In the genomic region with DNA sequence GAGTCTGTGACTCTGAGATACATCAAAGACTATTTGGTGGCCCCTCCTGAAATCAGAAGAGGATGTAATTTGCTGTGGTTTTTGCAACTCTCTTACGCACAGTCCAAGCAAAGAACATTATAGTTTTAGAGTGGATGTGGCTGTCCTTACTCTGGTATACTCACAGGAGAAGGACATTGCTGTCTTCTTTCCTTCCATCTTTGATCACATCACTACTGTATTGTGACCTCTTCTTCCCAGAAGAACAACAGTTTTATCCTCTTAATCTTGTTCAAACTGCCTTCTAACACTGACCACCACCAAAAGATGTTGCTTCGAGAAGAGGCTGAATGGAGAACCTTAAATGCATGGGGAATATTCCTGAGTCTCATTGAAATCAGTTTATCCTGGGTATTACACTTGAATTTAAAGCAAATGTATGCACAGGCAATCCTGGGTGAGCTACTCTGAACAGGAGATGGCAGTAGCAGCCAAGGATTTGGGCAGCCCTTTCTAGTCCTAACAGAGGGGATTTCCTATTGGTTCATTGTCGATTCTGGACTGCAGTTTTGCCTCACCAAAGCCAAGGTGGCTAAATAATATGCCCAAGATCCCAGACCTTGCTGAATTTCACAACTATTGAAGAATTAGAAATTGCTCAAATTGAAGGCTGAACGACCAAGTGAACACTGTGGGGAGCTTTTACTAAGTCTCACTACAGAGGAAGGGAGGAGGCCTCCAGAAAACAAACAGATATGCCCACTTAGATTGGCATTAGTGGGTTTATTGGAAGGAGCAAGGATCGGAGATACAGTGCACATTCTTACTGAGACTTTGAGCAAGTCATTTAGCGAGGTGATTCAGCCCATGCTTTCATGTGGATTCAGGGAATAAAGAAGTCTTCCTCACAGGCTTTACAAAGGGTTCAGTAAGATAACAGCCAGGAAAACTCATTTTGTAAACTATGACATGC, we compare ENCODE assay signal across 8 cellular contexts.
A peak's percentile ranks its signal among the peaks of the same experiment; 100 is the strongest.
DNase-seq lines count a peak whose midpoint lies in the region; ATAC-seq and TF ChIP-seq lines count a peak whose summit lies in the region.

No MANE protein-coding gene starts in this region.

- WGBS in lung, 2 donors, result 56 to 62% methylated on average over 6 of the region's 6 CpGs

- H3K9me3 ChIP-seq in colonic mucosa (no peaks in the 10 kb centered on the region), lung (ENCODE audit: control insufficient read depth in 2 of 2, insufficient read depth in 1 of 2, low read length in 1 of 2) (no peaks in the 10 kb centered on the region)

- ATAC-seq in GM18873 (IDR thresholded peaks at IDR 0.05; ENCODE audit: low FRiP score, unreplicated experiment) (peak; percentile 85), HG03097 (IDR thresholded peaks at IDR 0.05; ENCODE audit: low FRiP score, unreplicated experiment) (peak; percentile 83), lung (ENCODE audit: insufficient read depth, low FRiP score) (no peak), HG03025 (IDR thresholded peaks at IDR 0.05; ENCODE audit: low FRiP score, unreplicated experiment) (no peak)
- ATAC-seq in effector memory CD8-positive, alpha-beta T cell (replicated peaks), result no peak

- intact Hi-C loops in colonic mucosa (cut with DNase I), result loop anchor here (2.0 to 5.0 kb wide), 3 partner anchors 329 to 861 kb away; no protein-coding TSS in a partner anchor

- no peaks in the 10 kb centered on the region for H3K36me3 Mint-ChIP-seq in effector memory CD8-positive, alpha-beta T cell (ENCODE audit: insufficient read depth)

- TF ChIP-seq CTCF in colonic mucosa (IDR thresholded peaks at IDR 0.05), result peak; percentile 63
- peak; percentile 53 for TF ChIP-seq CTCF in lung (IDR thresholded peaks at IDR 0.05; ENCODE audit: control extremely low read depth, extremely low read depth)

- H3K27ac ChIP-seq in colonic mucosa, result no peak overlapping the region
- H3K27ac ChIP-seq in lung (ENCODE audit: low read depth in 1 of 2, low read length in 1 of 2), result no peak overlapping the region

- peaks cover 0 to 1% of the 10 kb centered on the region in 2 donors for H3K9me3 Mint-ChIP-seq in effector memory CD8-positive, alpha-beta T cell

- H3K4me1 ChIP-seq in colonic mucosa, result peaks cover 6% of the 10 kb centered on the region
- no peaks in the 10 kb centered on the region for H3K4me1 ChIP-seq in lung (ENCODE audit: control insufficient read depth in 2 of 2, insufficient read depth in 2 of 2, low read length in 2 of 2)

- H3K27ac Mint-ChIP-seq in effector memory CD8-positive, alpha-beta T cell, result no peak overlapping the region

- no peaks in the 10 kb centered on the region for H3K27me3 Mint-ChIP-seq in effector memory CD8-positive, alpha-beta T cell

- H3K4me3 ChIP-seq in colonic mucosa (no peak overlapping the region), lung (no peak overlapping the region)

- H3K36me3 ChIP-seq in colonic mucosa (no peaks in the 10 kb centered on the region), lung (ENCODE audit: control insufficient read depth in 2 of 2, insufficient read depth in 2 of 2, low read length in 2 of 2) (no peaks in the 10 kb centered on the region)

- peak; percentile 24 for DNase-seq in COLO668 (lab: John Stamatoyannopoulos, UW; ENCODE audit: unreplicated experiment)
- peak; percentile 43 for DNase-seq in NCI-H510A (lab: John Stamatoyannopoulos, UW)
- peak; percentile 78 for DNase-seq in colonic mucosa
- peak; percentile 38 for DNase-seq in lung (ENCODE audit: low spot score)
- DNase-seq in effector memory CD8-positive, alpha-beta T cell, result no peak

- no peak overlapping the region for H3K9ac ChIP-seq in colonic mucosa (ENCODE audit: low read depth in 2 of 2, low read length in 2 of 2)

- no peaks in the 10 kb centered on the region for H3K4me1 Mint-ChIP-seq in effector memory CD8-positive, alpha-beta T cell (ENCODE audit: low read depth in 2 of 2)

- no peaks in the 10 kb centered on the region for H3K27me3 ChIP-seq in colonic mucosa
- H3K27me3 ChIP-seq in lung (ENCODE audit: control insufficient read depth, insufficient read depth), result no peaks in the 10 kb centered on the region

- H3K4me3 Mint-ChIP-seq in effector memory CD8-positive, alpha-beta T cell, result no peak overlapping the region

Comparison
In these comparisons a context has a peak if more than half of its experiments do, and no peak if none do; other contexts are left out.
1. DNase-seq: peak in COLO668 (single experiment), NCI-H510A (single experiment), colonic mucosa (single experiment) and lung (single experiment); none in effector memory CD8-positive, alpha-beta T cell (0 of 3).
2. ATAC-seq: peak in GM18873 (single experiment) and HG03097 (single experiment); none in lung (single experiment), effector memory CD8-positive, alpha-beta T cell (single experiment) and HG03025 (single experiment).